ENCODE assay signal across 15 cellular contexts in genomic region chr21:38306407-38306806, GRCh38. TPM values are rescaled to one million over a fixed set of nuclear protein-coding genes. Genes with fewer than 3 reads are reported as not detected.
DNase-seq lines count a peak whose midpoint lies in the region; ATAC-seq and TF ChIP-seq lines count a peak whose summit lies in the region.
"Had no signal": no experiment of that assay in that cellular context is flagged by ENCODE, and none has a peak within 500 bp of the region (broad histone marks: within the 10 kb centered on the region; RNA-seq: fewer than 3 reads in every experiment).

No MANE protein-coding gene starts in this region.

- H3K9me3 ChIP-seq in hepatocyte (ENCODE audit: low read depth) (no peaks in the 10 kb centered on the region), upper lobe of right lung (no peaks in the 10 kb centered on the region)

- DNase-seq in activated naive CD8-positive, alpha-beta T cell treated with anti-CD3 and anti-CD28 coated beads for 36 hours, result no peak
- DNase-seq in activated naive CD8-positive, alpha-beta T cell treated with anti-CD3 and anti-CD28 coated beads, Interleukin-2, amount 50 U/mL, for 24 hours, result no peak
- DNase-seq in hepatocyte (ENCODE audit: low spot score) (no peak), upper lobe of right lung (no peak), GM10248 (ENCODE audit: extremely low spot score) (no peak), glutamatergic neuron (no peak)
- DNase-seq: activated CD4-positive, alpha-beta T cell treated with anti-CD3 and anti-CD28 coated beads for 48 hours; activated naive CD8-positive, alpha-beta T cell treated with anti-CD3 and anti-CD28 coated beads, Interleukin-2, amount 10 ng/mL, durations not matched to agents 7 days and 5 days; AML-193; NCI-H2029 treated with DMSO at 0.1 percent for 48 hours; stimulated activated CD8-positive, alpha-beta memory T cell treated with anti-CD3 and anti-CD28 coated beads, Interleukin-4, amount 100 ng/mL, for 48 hours had no signal

- H3K36me3 ChIP-seq in hepatocyte (replicated peaks; ENCODE audit: insufficient read depth, low read depth) (no peaks in the 10 kb centered on the region), upper lobe of right lung (no peaks in the 10 kb centered on the region)

- CTCF ChIA-PET in GM10248 (lab: Yijun Ruan, JAX), result interaction anchor here (1.1 to 1.8 kb wide), 3 partner anchors 9 to 16 kb away, joined by 3 read pairs; no protein-coding TSS in a partner anchor

- intact Hi-C loops in upper lobe of right lung (cut with DNase I), result no loop called here

- H3K27me3 ChIP-seq in hepatocyte, result no peaks in the 10 kb centered on the region
- no peaks in the 10 kb centered on the region for H3K27me3 ChIP-seq in upper lobe of right lung

- no peaks in the 10 kb centered on the region for H3K27me3 Mint-ChIP-seq in activated naive CD8-positive, alpha-beta T cell treated with anti-CD3 and anti-CD28 coated beads for 36 hours
- H3K27me3 Mint-ChIP-seq in activated naive CD8-positive, alpha-beta T cell treated with anti-CD3 and anti-CD28 coated beads, Interleukin-2, amount 50 U/mL, for 24 hours, result no peaks in the 10 kb centered on the region
- peaks cover 3% of the 10 kb centered on the region for H3K27me3 Mint-ChIP-seq in glutamatergic neuron (ENCODE audit: unreplicated experiment)

- H3K4me3 Mint-ChIP-seq in activated naive CD8-positive, alpha-beta T cell treated with anti-CD3 and anti-CD28 coated beads for 36 hours, result no peak overlapping the region
- no peak overlapping the region for H3K4me3 Mint-ChIP-seq in activated naive CD8-positive, alpha-beta T cell treated with anti-CD3 and anti-CD28 coated beads, Interleukin-2, amount 50 U/mL, for 24 hours
- H3K4me3 Mint-ChIP-seq in glutamatergic neuron (ENCODE audit: unreplicated experiment), result no peak overlapping the region
- H3K4me3 Mint-ChIP-seq: activated naive CD8-positive, alpha-beta T cell treated with anti-CD3 and anti-CD28 coated beads, Interleukin-2, amount 10 ng/mL, durations not matched to agents 7 days and 5 days; memory B cell had no signal

- H3K79me2 ChIP-seq in hepatocyte, result no peaks in the 10 kb centered on the region

- TF ChIP-seq CTCF in WI38 (IDR thresholded peaks at IDR 0.05; ENCODE audit: low read depth, low read length) (no peak), hepatocyte (IDR thresholded peaks at IDR 0.05; ENCODE audit: poor library complexity) (no peak), upper lobe of right lung (IDR thresholded peaks at IDR 0.05) (no peak), GM10248 (IDR thresholded peaks at IDR 0.05; ENCODE audit: control extremely low read depth, extremely low read depth, low read depth, missing control alignments) (no peak), glutamatergic neuron (IDR thresholded peaks at IDR 0.05; ENCODE audit: partially characterized antibody, unreplicated experiment) (no peak)

- H3K4me1 Mint-ChIP-seq in activated naive CD8-positive, alpha-beta T cell treated with anti-CD3 and anti-CD28 coated beads for 36 hours, result peaks cover 8% of the 10 kb centered on the region
- peaks cover 5% of the 10 kb centered on the region for H3K4me1 Mint-ChIP-seq in activated naive CD8-positive, alpha-beta T cell treated with anti-CD3 and anti-CD28 coated beads, Interleukin-2, amount 50 U/mL, for 24 hours
- H3K4me1 Mint-ChIP-seq in glutamatergic neuron (ENCODE audit: low read depth, unreplicated experiment), result no peaks in the 10 kb centered on the region
- H3K4me1 Mint-ChIP-seq: memory B cell had no signal

- peak overlapping the region; percentile 38 for H3K27ac Mint-ChIP-seq in activated naive CD8-positive, alpha-beta T cell treated with anti-CD3 and anti-CD28 coated beads for 36 hours
- H3K27ac Mint-ChIP-seq in activated naive CD8-positive, alpha-beta T cell treated with anti-CD3 and anti-CD28 coated beads, Interleukin-2, amount 50 U/mL, for 24 hours, result no peak overlapping the region
- H3K27ac Mint-ChIP-seq in glutamatergic neuron (ENCODE audit: unreplicated experiment), result no peak overlapping the region
- H3K27ac Mint-ChIP-seq: activated naive CD8-positive, alpha-beta T cell treated with anti-CD3 and anti-CD28 coated beads, Interleukin-2, amount 10 ng/mL, durations not matched to agents 7 days and 5 days; memory B cell had no signal

- H3K27ac ChIP-seq in hepatocyte (no peak overlapping the region), upper lobe of right lung (peak overlapping the region; percentile 59)

- no peak overlapping the region for H2AFZ ChIP-seq in hepatocyte

- no peaks in the 10 kb centered on the region for H3K9me3 Mint-ChIP-seq in activated naive CD8-positive, alpha-beta T cell treated with anti-CD3 and anti-CD28 coated beads for 36 hours
- no peaks in the 10 kb centered on the region for H3K9me3 Mint-ChIP-seq in activated naive CD8-positive, alpha-beta T cell treated with anti-CD3 and anti-CD28 coated beads, Interleukin-2, amount 50 U/mL, for 24 hours
- H3K9me3 Mint-ChIP-seq in glutamatergic neuron (ENCODE audit: unreplicated experiment), result no peaks in the 10 kb centered on the region
- H3K9me3 Mint-ChIP-seq: activated naive CD8-positive, alpha-beta T cell treated with anti-CD3 and anti-CD28 coated beads, Interleukin-2, amount 10 ng/mL, durations not matched to agents 7 days and 5 days had no signal

- no peaks in the 10 kb centered on the region for H3K36me3 Mint-ChIP-seq in activated naive CD8-positive, alpha-beta T cell treated with anti-CD3 and anti-CD28 coated beads for 36 hours
- no peaks in the 10 kb centered on the region for H3K36me3 Mint-ChIP-seq in activated naive CD8-positive, alpha-beta T cell treated with anti-CD3 and anti-CD28 coated beads, Interleukin-2, amount 50 U/mL, for 24 hours (ENCODE audit: low read depth)
- H3K36me3 Mint-ChIP-seq in glutamatergic neuron (ENCODE audit: unreplicated experiment), result no peaks in the 10 kb centered on the region
- H3K36me3 Mint-ChIP-seq: activated naive CD8-positive, alpha-beta T cell treated with anti-CD3 and anti-CD28 coated beads, Interleukin-2, amount 10 ng/mL, durations not matched to agents 7 days and 5 days; memory B cell had no signal

- H3K4me1 ChIP-seq in hepatocyte (ENCODE audit: insufficient read depth) (peaks cover 7% of the 10 kb centered on the region), upper lobe of right lung (peaks cover 44% of the 10 kb centered on the region)

- WGBS in hepatocyte (ENCODE audit: low lambda C conversion rate, missing lambda C conversion rate), result 54% methylated on average over 6 of the region's 6 CpGs

- H3K4me3 ChIP-seq in WI38 (ENCODE audit: low read depth, low read length) (peak overlapping the region; percentile 39), hepatocyte (no peak overlapping the region), upper lobe of right lung (no peak overlapping the region)

- H3K9me2 ChIP-seq in hepatocyte (replicated peaks; ENCODE audit: insufficient read depth), result no peaks in the 10 kb centered on the region

- H4K20me1 ChIP-seq in hepatocyte (ENCODE audit: insufficient read depth, poor library complexity, severe bottlenecking), result no peaks in the 10 kb centered on the region

- peak overlapping the region; percentile 34 for H3K4me2 ChIP-seq in hepatocyte

- POLR2A ChIA-PET in GM10248 (lab: Yijun Ruan, JAX), result no interaction called here

- no peak for ATAC-seq in activated naive CD8-positive, alpha-beta T cell treated with anti-CD3 and anti-CD28 coated beads, Interleukin-2, amount 50 U/mL, for 24 hours
- ATAC-seq in upper lobe of right lung (peak; percentile 27), GM21367 (IDR thresholded peaks at IDR 0.05; ENCODE audit: unreplicated experiment) (no peak)
- ATAC-seq: sciatic nerve had no signal

RNA-seq across cellular contexts. Expression of gene KCNJ15, which starts 49.6 kb away (rescaled TPM):
- total RNA-seq in activated naive CD8-positive, alpha-beta T cell treated with anti-CD3 and anti-CD28 coated beads for 36 hours, result 1 to 10 TPM in 1 of 2 experiments, under 1 TPM in 1; 0.36 to 1.1 TPM
- total RNA-seq in hepatocyte (0.40 and 0.43 TPM in 2 replicates), upper lobe of right lung (80.1 TPM), glutamatergic neuron (ENCODE audit: unreplicated experiment) (not detected)
- 0.27 and 0.88 TPM in 2 replicates for polyA plus RNA-seq in hepatocyte
- total RNA-seq: activated naive CD8-positive, alpha-beta T cell treated with anti-CD3 and anti-CD28 coated beads, Interleukin-2, amount 10 ng/mL, durations not matched to agents 7 days and 5 days had no signal

Comparison
In these comparisons a context has a peak if more than half of its experiments do, and no peak if none do; other contexts are left out.
1. RNA of gene KCNJ15, which starts 49.6 kb away (total RNA-seq): 80.1 TPM in upper lobe of right lung (single experiment); 0.36 to 1.1 TPM in activated naive CD8-positive, alpha-beta T cell treated with anti-CD3 and anti-CD28 coated beads for 36 hours, 0.40 to 0.43 TPM in hepatocyte and not detected in glutamatergic neuron (single experiment); every median in the first group is over 10 times any median in the second.